ENCODE assay signal across 8 cellular contexts in genomic region chr10:110268931-110269640, GRCh38. TPM values are rescaled to one million over a fixed set of nuclear protein-coding genes. Genes with fewer than 3 reads are reported as not detected.
DNase-seq lines count a peak whose midpoint lies in the region; TF ChIP-seq lines count a peak whose summit lies in the region.

No MANE protein-coding gene starts in this region.

- H3K79me2 ChIP-seq in parathyroid adenoma: peaks cover 9% of the 10 kb centered on the region

- H3K36me3 ChIP-seq in CD8-positive, alpha-beta memory T cell (ENCODE audit: insufficient read depth, low read length): no peaks in the 10 kb centered on the region
- no peaks in the 10 kb centered on the region for H3K36me3 ChIP-seq in parathyroid adenoma (ENCODE audit: control insufficient read depth, insufficient read depth, low read length)

- POLR2A ChIA-PET in CD8-positive, alpha-beta memory T cell (lab: Charles Lee): interaction anchor here (0.8 kb wide), 1 partner anchor 61 kb away, joined by 10 read pairs; the partner anchor contains the start of gene MXI1

- H3K4me2 ChIP-seq in parathyroid adenoma (ENCODE audit: low read length): peak overlapping the region; percentile 52

- H3K27ac ChIP-seq in CD8-positive, alpha-beta memory T cell (ENCODE audit: low read depth, low read length): no peak overlapping the region
- H3K27ac ChIP-seq in coronary artery (peak overlapping the region; percentile 87 to 88), parathyroid adenoma (peak overlapping the region; percentile 40)

- H2AFZ ChIP-seq in parathyroid adenoma: no peak overlapping the region

- CTCF ChIA-PET in CD8-positive, alpha-beta memory T cell (lab: Charles Lee): interaction anchor here (0.7 to 2.0 kb wide), 5 partner anchors 8 to 133 kb away, joined by 3 to 8 read pairs (median 3); no protein-coding TSS in a partner anchor

- H3K4me1 Mint-ChIP-seq in CD8-positive, alpha-beta memory T cell: peaks cover 31 to 52% (median 39%) of the 10 kb centered on the region in 3 donors

- TF ChIP-seq CTCF in coronary artery (IDR thresholded peaks at IDR 0.05) (no peak), parathyroid adenoma (IDR thresholded peaks at IDR 0.05) (no peak)

- no peak overlapping the region for H3K9ac ChIP-seq in parathyroid adenoma

- H3K4me3 Mint-ChIP-seq in CD8-positive, alpha-beta memory T cell: peak overlapping the region; percentile 70 to 88 (median 79)

- DNase-seq in CD8-positive, alpha-beta memory T cell: no peak
- DNase-seq in NCI-H2171 treated with DMSO at 0.1 percent for 48 hours (lab: John Stamatoyannopoulos, UW): peak; percentile 50
- DNase-seq in coronary artery (ENCODE audit: low spot score): no peak
- no peak for DNase-seq in DMS153 treated with DMSO at 0.1 percent for 48 hours (lab: John Stamatoyannopoulos, UW; ENCODE audit: unreplicated experiment)
- no peak for DNase-seq in NCI-H187 (lab: John Stamatoyannopoulos, UW)
- DNase-seq in AG08395 (ENCODE audit: low spot score): no peak
- DNase-seq in NCI-H226: no peak

- H3K4me1 ChIP-seq in CD8-positive, alpha-beta memory T cell (ENCODE audit: insufficient read depth, low read length): peaks cover 21% of the 10 kb centered on the region
- peaks cover 14% of the 10 kb centered on the region for H3K4me1 ChIP-seq in parathyroid adenoma

- H3K9me3 ChIP-seq in CD8-positive, alpha-beta memory T cell (ENCODE audit: low read length): no peaks in the 10 kb centered on the region
- no peaks in the 10 kb centered on the region for H3K9me3 ChIP-seq in parathyroid adenoma (ENCODE audit: control insufficient read depth, low read length)

- H3K4me3 ChIP-seq in CD8-positive, alpha-beta memory T cell (ENCODE audit: low read length): peak overlapping the region; percentile 13
- peak overlapping the region; percentile 62 for H3K4me3 ChIP-seq in coronary artery
- H3K4me3 ChIP-seq in parathyroid adenoma (ENCODE audit: low read depth, low read length): peak overlapping the region; percentile 27

- peaks cover 0 to 1% of the 10 kb centered on the region in 2 donors for H3K27me3 Mint-ChIP-seq in CD8-positive, alpha-beta memory T cell

- H3K27me3 ChIP-seq in CD8-positive, alpha-beta memory T cell (ENCODE audit: insufficient read depth, low read length, poor library complexity, severe bottlenecking): no peaks in the 10 kb centered on the region
- H3K27me3 ChIP-seq in parathyroid adenoma (ENCODE audit: control insufficient read depth, insufficient read depth, low read length): no peaks in the 10 kb centered on the region

- H3K27ac Mint-ChIP-seq in CD8-positive, alpha-beta memory T cell: peak overlapping the region; percentile 51 to 97 (median 85)

- no peaks in the 10 kb centered on the region for H3K9me3 Mint-ChIP-seq in CD8-positive, alpha-beta memory T cell

- peaks cover 0 to 2% (median 0%) of the 10 kb centered on the region in 3 donors for H3K36me3 Mint-ChIP-seq in CD8-positive, alpha-beta memory T cell

RNA-seq across cellular contexts. Expression of gene SMNDC1, which starts 35.6 kb away (rescaled TPM):
- 10 to 100 TPM; 54.9 to 60.1 TPM for total RNA-seq in CD8-positive, alpha-beta memory T cell
- polyA plus RNA-seq in CD8-positive, alpha-beta memory T cell: 17.7 TPM
